ENCODE assay signal across 8 cellular contexts in the genomic region with DNA sequence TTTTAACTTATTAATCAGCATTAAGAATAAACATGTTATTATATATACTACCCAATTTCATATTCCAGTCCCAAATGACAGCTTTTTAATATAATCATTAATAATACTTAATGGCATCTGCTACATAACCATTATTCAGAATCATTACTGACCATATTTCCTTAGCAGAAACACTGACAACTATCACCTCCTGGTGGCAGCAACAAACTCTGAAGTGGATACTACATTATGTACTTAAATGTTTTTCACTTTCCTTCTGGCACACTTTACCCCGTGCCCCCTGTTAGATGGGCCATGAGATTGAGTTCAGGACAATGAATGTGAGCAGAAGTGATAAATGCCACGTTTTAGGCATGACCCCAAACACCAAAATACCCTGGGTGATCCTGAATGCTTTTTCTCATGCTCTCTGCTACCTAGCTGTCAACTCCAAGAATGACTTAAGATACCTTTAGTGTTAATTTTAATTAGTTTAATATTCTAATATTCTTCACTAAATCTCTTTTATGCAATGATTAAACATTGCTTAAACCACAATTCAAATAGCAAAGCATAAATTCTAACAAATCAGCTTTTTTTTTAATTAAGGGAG.
DNase-seq lines count a peak whose midpoint lies in the region; ATAC-seq and TF ChIP-seq lines count a peak whose summit lies in the region.

No MANE protein-coding gene starts in this region.

- no peaks in the 10 kb centered on the region for H4K20me1 ChIP-seq in SU-DHL-6 (ENCODE audit: low read depth, low read length)

- H3K4me3 Mint-ChIP-seq in activated T-cell treated with anti-CD3 and anti-CD28 coated beads, Interleukin-2, amount 50 U/mL, for 72 hours, result no peak overlapping the region

- H3K79me2 ChIP-seq in SU-DHL-6 (ENCODE audit: insufficient read depth, low read length), result no peaks in the 10 kb centered on the region

- no peaks in the 10 kb centered on the region for H3K27me3 ChIP-seq in SU-DHL-6 (ENCODE audit: low read length)

- no peaks in the 10 kb centered on the region for H3K9me3 ChIP-seq in SU-DHL-6 (ENCODE audit: insufficient read depth, low read length)

- H3K9ac ChIP-seq in SU-DHL-6 (ENCODE audit: low read length), result no peak overlapping the region

- peak; percentile 34 for TF ChIP-seq CTCF in SU-DHL-6 (IDR thresholded peaks at IDR 0.05; ENCODE audit: insufficient read depth, low read length, poor library complexity, severe bottlenecking)

- no peaks in the 10 kb centered on the region for H3F3A ChIP-seq in SU-DHL-6 (ENCODE audit: insufficient read depth)

- no peak overlapping the region for H3K27ac ChIP-seq in SU-DHL-6 (ENCODE audit: low read depth, low read length)

- H3K9me3 Mint-ChIP-seq in activated T-cell treated with anti-CD3 and anti-CD28 coated beads, Interleukin-2, amount 50 U/mL, for 72 hours, result peaks cover 0 to 1% of the 10 kb centered on the region in 2 donors

- DNase-seq in AG08395 (ENCODE audit: low spot score), result peak; percentile 8
- peak; percentile 30 for DNase-seq in kidney glomerular epithelial cell (lab: John Stamatoyannopoulos, UW)
- DNase-seq in C1 segment of cervical spinal cord (lab: John Stamatoyannopoulos, UW), result no peak
- no peak for DNase-seq in activated T-cell treated with anti-CD3 and anti-CD28 coated beads, Interleukin-2, amount 50 U/mL, for 72 hours
- no peak for DNase-seq in nucleus accumbens (lab: John Stamatoyannopoulos, UW)

- peaks cover 4 to 12% of the 10 kb centered on the region in 2 donors for H3K36me3 Mint-ChIP-seq in activated T-cell treated with anti-CD3 and anti-CD28 coated beads, Interleukin-2, amount 50 U/mL, for 72 hours (ENCODE audit: insufficient read depth in 2 of 2)

- ATAC-seq in GM18517 (IDR thresholded peaks at IDR 0.05; ENCODE audit: unreplicated experiment) (peak; percentile 84), HG03175 (IDR thresholded peaks at IDR 0.05; ENCODE audit: unreplicated experiment) (peak; percentile 87)
- ATAC-seq in activated T-cell treated with anti-CD3 and anti-CD28 coated beads, Interleukin-2, amount 50 U/mL, for 72 hours (replicated peaks in 1 of 2), result no peak

- no peaks in the 10 kb centered on the region for H3K27me3 Mint-ChIP-seq in activated T-cell treated with anti-CD3 and anti-CD28 coated beads, Interleukin-2, amount 50 U/mL, for 72 hours (ENCODE audit: low read depth)

- no peak overlapping the region for H2AFZ ChIP-seq in SU-DHL-6 (ENCODE audit: low read depth, low read length, severe bottlenecking)

- H3K36me3 ChIP-seq in SU-DHL-6 (ENCODE audit: low read length), result peaks cover 12% of the 10 kb centered on the region; the same call in 1 of the 2 replicates

- no peak overlapping the region for H3K27ac Mint-ChIP-seq in activated T-cell treated with anti-CD3 and anti-CD28 coated beads, Interleukin-2, amount 50 U/mL, for 72 hours

- no peaks in the 10 kb centered on the region for H3K9me2 ChIP-seq in SU-DHL-6 (replicated peaks; ENCODE audit: insufficient read depth, low read length)

- H3K4me2 ChIP-seq in SU-DHL-6 (ENCODE audit: low read depth, low read length, poor library complexity, severe bottlenecking), result no peak overlapping the region

- H3K4me3 ChIP-seq in SU-DHL-6 (ENCODE audit: insufficient read depth, low read length, poor library complexity, severe bottlenecking), result no peak overlapping the region

- H3K4me1 Mint-ChIP-seq in activated T-cell treated with anti-CD3 and anti-CD28 coated beads, Interleukin-2, amount 50 U/mL, for 72 hours (ENCODE audit: low read depth), result peaks cover 1% of the 10 kb centered on the region

Comparison
In these comparisons a context has a peak if more than half of its experiments do, and no peak if none do; other contexts are left out.
1. DNase-seq: peak in AG08395 (single experiment) and kidney glomerular epithelial cell (single experiment); none in C1 segment of cervical spinal cord (0 of 14), activated T-cell treated with anti-CD3 and anti-CD28 coated beads, Interleukin-2, amount 50 U/mL, for 72 hours (0 of 2) and nucleus accumbens (0 of 56).
2. ATAC-seq: peak in GM18517 (single experiment) and HG03175 (single experiment); none in activated T-cell treated with anti-CD3 and anti-CD28 coated beads, Interleukin-2, amount 50 U/mL, for 72 hours (0 of 2).